Comparison of ENCODE assay signal across 8 cellular contexts in genomic region chr3:112086018-112086854, GRCh38. TPM values are rescaled to one million over a fixed set of nuclear protein-coding genes. Genes with fewer than 3 reads are reported as not detected.
DNase-seq lines count a peak whose midpoint lies in the region; ATAC-seq and TF ChIP-seq lines count a peak whose summit lies in the region.

C3orf52 (plus strand) TSS chr3:112086389; CDS start chr3:112086408, 19 bp downstream.

- H3K36me3 ChIP-seq in Caco-2 (ENCODE audit: control insufficient read depth, insufficient read depth, low read length) (no peaks in the 10 kb centered on the region), gastroesophageal sphincter (no peaks in the 10 kb centered on the region), neuronal stem cell (replicated peaks in 1 of 2; ENCODE audit: control insufficient read depth in 2 of 2, insufficient read depth in 2 of 2, low read length in 2 of 2) (no peaks in the 10 kb centered on the region), testis (ENCODE audit: low read depth, missing control alignments) (no peaks in the 10 kb centered on the region)

- DNase-seq in Caco-2 (peak; percentile 92 to 95), HT-29 (ENCODE audit: low spot score) (peak; percentile 92), SHP77 (lab: John Stamatoyannopoulos, UW) (peak; percentile 79 to 93), neuronal stem cell (ENCODE audit: low spot score) (peak; percentile 74), testis (peak; percentile 85)
- peak; percentile 63 for DNase-seq in activated naive CD4-positive, alpha-beta T cell treated with anti-CD3 and anti-CD28 coated beads for 36 hours

- H3K9me3 Mint-ChIP-seq in Caco-2 (ENCODE audit: unreplicated experiment), result no peaks in the 10 kb centered on the region
- no peaks in the 10 kb centered on the region for H3K9me3 Mint-ChIP-seq in activated naive CD4-positive, alpha-beta T cell treated with anti-CD3 and anti-CD28 coated beads for 36 hours

- no TSS peak for BruUV-seq in Caco-2 (replicated peaks; lab: Mats Ljungman, UMichigan)

- no peak within 1 kb of the TSS for H3K4ac ChIP-seq in neuronal stem cell (ENCODE audit: low read length)

- peak within 1 kb of the TSS; percentile 78 for H3K9ac ChIP-seq in neuronal stem cell (ENCODE audit: low read depth, low read length, poor library complexity)

- no peak within 1 kb of the TSS for H2BK120ac ChIP-seq in neuronal stem cell (ENCODE audit: low read depth, low read length)

- TF ChIP-seq EP300 in gastroesophageal sphincter (IDR thresholded peaks at IDR 0.05), result no peak

- no peaks in the 10 kb centered on the region for H3K27me3 Mint-ChIP-seq in Caco-2 (ENCODE audit: insufficient read depth, unreplicated experiment)
- H3K27me3 Mint-ChIP-seq in activated naive CD4-positive, alpha-beta T cell treated with anti-CD3 and anti-CD28 coated beads for 36 hours (ENCODE audit: low read depth), result peaks cover 6% of the 10 kb centered on the region

- no peaks in the 10 kb centered on the region for H3K27me3 ChIP-seq in Caco-2 (replicated peaks; ENCODE audit: control insufficient read depth, insufficient read depth, low read length)
- H3K27me3 ChIP-seq in gastroesophageal sphincter, result no peaks in the 10 kb centered on the region
- H3K27me3 ChIP-seq in neuronal stem cell (ENCODE audit: control insufficient read depth in 3 of 3, insufficient read depth in 3 of 3, low read depth in 1 of 3, low read length in 3 of 3), result peaks cover 0 to 52% (median 18%) of the 10 kb centered on the region in 3 experiments
- no peaks in the 10 kb centered on the region for H3K27me3 ChIP-seq in testis

- no peak within 1 kb of the TSS for H2AK5ac ChIP-seq in neuronal stem cell (ENCODE audit: low read depth, low read length)

- H3K18ac ChIP-seq in neuronal stem cell (ENCODE audit: low read length), result peak within 1 kb of the TSS; percentile 88

- H2BK12ac ChIP-seq in neuronal stem cell (ENCODE audit: low read length), result no peak within 1 kb of the TSS

- H3K4me1 ChIP-seq in Caco-2 (peaks cover 66% of the 10 kb centered on the region), gastroesophageal sphincter (peaks cover 0 to 17% (median 6%) of the 10 kb centered on the region in 3 donors), neuronal stem cell (ENCODE audit: control insufficient read depth in 2 of 2, insufficient read depth in 1 of 2, low read depth in 1 of 2, low read length in 2 of 2) (peaks cover 5 to 9% of the 10 kb centered on the region in 2 donors), testis (no peaks in the 10 kb centered on the region)

- H3K27ac ChIP-seq in gastroesophageal sphincter (peak within 1 kb of the TSS in 3 of 4 donors; percentile 9 to 69 (median 46)), neuronal stem cell (replicated peaks; ENCODE audit: low read length) (no peak within 1 kb of the TSS), testis (peak within 1 kb of the TSS in 1 of 2 donors; percentile 68)

- peak within 1 kb of the TSS; percentile 89 for H3K4me2 ChIP-seq in neuronal stem cell (ENCODE audit: insufficient read depth, low read length, poor library complexity, severe bottlenecking)

- H2AFZ ChIP-seq in neuronal stem cell (ENCODE audit: low read length), result peak within 1 kb of the TSS; percentile 97

- WGBS in gastroesophageal sphincter (ENCODE audit: low coverage in 1 of 2), 2 donors, result 0% methylated on average over 5 of the region's 72 CpGs; no CpG with 5 or more reads in 1 of the 2 donors
- no CpG with 5 or more reads among the region's 72 CpGs for WGBS in neuronal stem cell (ENCODE audit: extremely low coverage in 2 of 2, insufficient read length in 2 of 2, insufficient replicate concordance in 1 of 2), 2 donors
- WGBS in testis, 2 donors, result 1% methylated on average over 10 to 72 of the region's 72 CpGs

- ATAC-seq in GM21390 (IDR thresholded peaks at IDR 0.05; ENCODE audit: unreplicated experiment) (peak; percentile 92), gastroesophageal sphincter (peak; percentile 95)

- POLR2A ChIA-PET in Caco-2 (lab: Charles Lee), result interaction anchor here (0.9 to 1.4 kb wide), 4 partner anchors 11 to 107 kb away, joined by 3 to 7 read pairs (median 5); partner anchors contain the start of gene ABHD10

- no peak within 1 kb of the TSS for H2BK5ac ChIP-seq in neuronal stem cell (ENCODE audit: low read length)

- peaks cover 56% of the 10 kb centered on the region for H3K4me1 Mint-ChIP-seq in Caco-2 (ENCODE audit: low read depth, unreplicated experiment)
- H3K4me1 Mint-ChIP-seq in activated naive CD4-positive, alpha-beta T cell treated with anti-CD3 and anti-CD28 coated beads for 36 hours (ENCODE audit: low read depth), result peaks cover 19% of the 10 kb centered on the region

- H2BK15ac ChIP-seq in neuronal stem cell (ENCODE audit: low read length), result no peak within 1 kb of the TSS

- peaks cover 51% of the 10 kb centered on the region for H3K36me3 Mint-ChIP-seq in Caco-2 (ENCODE audit: insufficient read depth, unreplicated experiment)
- no peaks in the 10 kb centered on the region for H3K36me3 Mint-ChIP-seq in activated naive CD4-positive, alpha-beta T cell treated with anti-CD3 and anti-CD28 coated beads for 36 hours (ENCODE audit: low read depth)

- H3K14ac ChIP-seq in neuronal stem cell (ENCODE audit: low read length), result no peak within 1 kb of the TSS

- H3K9me3 ChIP-seq in Caco-2 (no peaks in the 10 kb centered on the region), gastroesophageal sphincter (no peaks in the 10 kb centered on the region), neuronal stem cell (replicated peaks in 1 of 2; ENCODE audit: control insufficient read depth in 2 of 2, insufficient read depth in 1 of 2, low read depth in 1 of 2, low read length in 2 of 2) (no peaks in the 10 kb centered on the region), testis (no peaks in the 10 kb centered on the region)

- peak within 1 kb of the TSS; percentile 73 for H3K4me3 Mint-ChIP-seq in Caco-2 (ENCODE audit: unreplicated experiment)
- peak within 1 kb of the TSS; percentile 82 for H3K4me3 Mint-ChIP-seq in activated naive CD4-positive, alpha-beta T cell treated with anti-CD3 and anti-CD28 coated beads for 36 hours

- H3K27ac Mint-ChIP-seq in Caco-2 (ENCODE audit: unreplicated experiment), result peak within 1 kb of the TSS; percentile 94
- peak within 1 kb of the TSS; percentile 9 for H3K27ac Mint-ChIP-seq in activated naive CD4-positive, alpha-beta T cell treated with anti-CD3 and anti-CD28 coated beads for 36 hours

- TF ChIP-seq CTCF in Caco-2 (IDR thresholded peaks at IDR 0.05; ENCODE audit: insufficient read depth in 1 of 2, low read depth in 1 of 2, low read length in 1 of 2, severe bottlenecking in 1 of 2, unreplicated experiment in 1 of 2) (peak; percentile 21 to 34), gastroesophageal sphincter (IDR thresholded peaks at IDR 0.05) (peak in 1 of 4 experiments; percentile 22), testis (IDR thresholded peaks at IDR 0.05) (no peak)

- no peaks in the 10 kb centered on the region for H3K79me1 ChIP-seq in neuronal stem cell (ENCODE audit: low read depth, low read length)

- CTCF ChIA-PET in Caco-2 (lab: Charles Lee), result no interaction called here
- CTCF ChIA-PET in activated naive CD4-positive, alpha-beta T cell treated with anti-CD3 and anti-CD28 coated beads for 36 hours (lab: Charles Lee), result interaction anchor here (0.7 to 1.2 kb wide), 2 partner anchors 25 to 43 kb away, joined by 3 read pairs; no protein-coding TSS in a partner anchor

- intact Hi-C loops in Caco-2 (cut with micrococcal nuclease; ENCODE audit: unreplicated experiment), result loop anchor here (5.0 kb wide), 1 partner anchor 354 kb away; no protein-coding TSS in a partner anchor
- intact Hi-C loops in activated naive CD4-positive, alpha-beta T cell treated with anti-CD3 and anti-CD28 coated beads for 36 hours (cut with micrococcal nuclease), result no loop called here
- intact Hi-C loops in testis (cut with DNase I; ENCODE audit: low total_unique reads), result no loop called here

- H3K23ac ChIP-seq in neuronal stem cell (ENCODE audit: low read depth, low read length, poor library complexity), result peak within 1 kb of the TSS; percentile 62

- H3K4me3 ChIP-seq in Caco-2 (ENCODE audit: low read depth, low read length) (peak within 1 kb of the TSS; percentile 74), gastroesophageal sphincter (peak within 1 kb of the TSS; percentile 56 to 57), neuronal stem cell (ENCODE audit: low read length in 2 of 2) (peak within 1 kb of the TSS; percentile 52 to 77), testis (peak within 1 kb of the TSS; percentile 51 to 68)

- H4K8ac ChIP-seq in neuronal stem cell (ENCODE audit: low read depth, low read length), result no peak within 1 kb of the TSS

- no peak within 1 kb of the TSS for H4K91ac ChIP-seq in neuronal stem cell (ENCODE audit: low read depth, low read length, poor library complexity)

- no peak for TF ChIP-seq POLR2A in gastroesophageal sphincter (IDR thresholded peaks at IDR 0.05)
- TF ChIP-seq POLR2A in testis (IDR thresholded peaks at IDR 0.05), result no peak

RNA-seq across cellular contexts. Expression of gene C3orf52, which starts in this region (rescaled TPM):
- total RNA-seq in Caco-2 (2022) (52.4 and 64.5 TPM in 2 replicates), gastroesophageal sphincter (1 to 10 TPM; 1.6 to 3.4 (median 1.9) TPM), testis (10 to 100 TPM in 1 of 2 donors, 1 to 10 TPM in 1; 6.8 to 13.2 TPM)
- 14.5 and 17.5 TPM in 2 replicates for total RNA-seq in HT-29 (2014; rRNA removed; shearing (Covaris generic))
- 1 to 10 TPM; 3.1 to 3.8 TPM for total RNA-seq in activated naive CD4-positive, alpha-beta T cell treated with anti-CD3 and anti-CD28 coated beads for 36 hours
- polyA plus RNA-seq in neuronal stem cell (2013, experiment 1 of 2), result 1.4 TPM
- 1.6 TPM for polyA plus RNA-seq in neuronal stem cell (2013, experiment 2 of 2)
- polyA plus RNA-seq in testis (ENCODE audit: insufficient read depth, low read depth, low replicate concordance), result 5.7 TPM

Comparison
In these comparisons a context has a peak if more than half of its experiments do, and no peak if none do; other contexts are left out.
1. CTCF ChIP-seq: peak in Caco-2 (2 of 2); none in testis (0 of 3).
2. Peak in every context shown above with its lines, with median percentiles within 50 percentile points of each other: DNase-seq and H3K4me3 ChIP-seq.